Comparison of ENCODE assay signal across 12 cellular contexts in genomic region chr6:168157272-168158007, GRCh38.
DNase-seq lines count a peak whose midpoint lies in the region; ATAC-seq, FAIRE-seq and TF ChIP-seq lines count a peak whose summit lies in the region.
"Had no signal": no experiment of that assay in that cellular context is flagged by ENCODE, and none has a peak within 500 bp of the region (broad histone marks: within the 10 kb centered on the region; RNA-seq: fewer than 3 reads in every experiment).

No MANE protein-coding gene starts in this region.

- no peak overlapping the region for H3K9ac ChIP-seq in endothelial cell of umbilical vein (replicated peaks; ENCODE audit: extremely low read depth, insufficient read depth, low read length)
- H3K9ac ChIP-seq: KMS-11 had no signal

- H3K9me3 ChIP-seq in endothelial cell of umbilical vein (replicated peaks; ENCODE audit: control insufficient read depth, insufficient read depth, low read length), result no peaks in the 10 kb centered on the region

- no peaks in the 10 kb centered on the region for H3K4me1 ChIP-seq in endothelial cell of umbilical vein (ENCODE audit: control insufficient read depth, extremely low read depth, insufficient read depth, low read length)

- no peaks in the 10 kb centered on the region for H3K36me3 ChIP-seq in endothelial cell of umbilical vein (ENCODE audit: control insufficient read depth in 2 of 2, extremely low read depth in 1 of 2, insufficient read depth in 2 of 2, low read length in 2 of 2)

- no peak for ATAC-seq in GM21447 (IDR thresholded peaks at IDR 0.05; ENCODE audit: unreplicated experiment)
- ATAC-seq: T-cell had no signal

- no TSS peak for BruUV-seq in endothelial cell of umbilical vein (replicated peaks; lab: Mats Ljungman, UMichigan)

- no peaks in the 10 kb centered on the region for H4K20me1 ChIP-seq in endothelial cell of umbilical vein (replicated peaks; ENCODE audit: control insufficient read depth, extremely low read depth, insufficient read depth, low read length)

- no peak for FAIRE-seq in endothelial cell of umbilical vein (lab: Jason Lieb, UNC)

- in situ Hi-C loops in Caki2 (cut with HindIII; ENCODE audit: low pct_unique_long_range_greater_than_20kb, low sequenced_read_pairs), result no loop called here

- H3K27ac ChIP-seq in endothelial cell of umbilical vein (ENCODE audit: insufficient read depth, low read depth, low read length), result no peak overlapping the region
- H3K27ac ChIP-seq: KMS-11 had no signal

- POLR2A ChIA-PET in endothelial cell of umbilical vein (lab: Charles Lee), result no interaction called here

- H3K79me2 ChIP-seq in endothelial cell of umbilical vein (ENCODE audit: control insufficient read depth, insufficient read depth, low read length), result no peaks in the 10 kb centered on the region

- peak; percentile 72 for DNase-seq in Caki2 (ENCODE audit: low read depth)
- DNase-seq in LHCN-M2 (ENCODE audit: low read depth), result peak; percentile 6
- DNase-seq in endothelial cell of umbilical vein (ENCODE audit: low read depth, low spot score), result no peak
- peak; percentile 76 for DNase-seq in non-pigmented ciliary epithelial cell (ENCODE audit: low read depth)
- no peak for DNase-seq in globus pallidus (ENCODE audit: low spot score)
- DNase-seq in SHP77 treated with DMSO at 0.1 percent for 48 hours (lab: John Stamatoyannopoulos, UW), result no peak
- DNase-seq in SKM-1 (lab: John Stamatoyannopoulos, UW; ENCODE audit: unreplicated experiment), result no peak
- DNase-seq: activated naive CD8-positive, alpha-beta T cell treated with anti-CD3 and anti-CD28 coated beads, Interleukin-2, amount 10 ng/mL, durations not matched to agents 7 days and 5 days; stimulated activated CD4-positive, alpha-beta T cell treated with anti-CD3 and anti-CD28 coated beads, Interleukin-2, amount 100 ng/mL, for 24 hours; T-cell had no signal

- no peak overlapping the region for H2AFZ ChIP-seq in endothelial cell of umbilical vein (ENCODE audit: low read depth, low read length)

- no peak for TF ChIP-seq CTCF in endothelial cell of umbilical vein (IDR thresholded peaks at IDR 0.05; ENCODE audit: extremely low read depth in 1 of 2, insufficient read depth in 1 of 2, low read depth in 1 of 2, low read length in 2 of 2)

- no peak overlapping the region for H3K4me3 ChIP-seq in endothelial cell of umbilical vein (replicated peaks in 1 of 3; ENCODE audit: insufficient read depth in 1 of 3, low read depth in 1 of 3, low read length in 3 of 3)

- no peaks in the 10 kb centered on the region for H3K9me1 ChIP-seq in endothelial cell of umbilical vein (replicated peaks; ENCODE audit: control insufficient read depth, extremely low read depth, insufficient read depth, low read length)

- no peak overlapping the region for H3K4me2 ChIP-seq in endothelial cell of umbilical vein (ENCODE audit: insufficient read depth, low read length)
- H3K4me2 ChIP-seq: KMS-11 had no signal

- TF ChIP-seq POLR2A in endothelial cell of umbilical vein (IDR thresholded peaks at IDR 0.05; ENCODE audit: low read depth, low read length), result no peak

- CTCF ChIA-PET in endothelial cell of umbilical vein (lab: Charles Lee), result no interaction called here

- no peaks in the 10 kb centered on the region for H3K27me3 ChIP-seq in endothelial cell of umbilical vein (ENCODE audit: control insufficient read depth in 2 of 2, insufficient read depth in 2 of 2, low read length in 2 of 2)

- intact Hi-C loops in endothelial cell of umbilical vein (cut with micrococcal nuclease), result no loop called here

- dilution Hi-C loops in endothelial cell of umbilical vein (cut with MboI; ENCODE audit: extremely low pct_ligation_motif_present, low sequenced_read_pairs), result no loop called here

TF ChIP-seq in endothelial cell of umbilical vein, 7 proteins besides CTCF, POLR2A, EP300 and RAD21:
- TF ChIP-seq MYC (IDR thresholded peaks at IDR 0.05; ENCODE audit: low read depth, low read length), result no peak
- TF ChIP-seq GATA2 (IDR thresholded peaks at IDR 0.05; ENCODE audit: insufficient read depth, insufficient read length, low read depth, low read length), result peak; percentile 57

Comparison
In these comparisons a context has a peak if more than half of its experiments do, and no peak if none do; other contexts are left out.
1. DNase-seq: peak in Caki2 (single experiment), LHCN-M2 (single experiment) and non-pigmented ciliary epithelial cell (single experiment); none in endothelial cell of umbilical vein (single experiment), globus pallidus (single experiment), SHP77 treated with DMSO at 0.1 percent for 48 hours (single experiment) and SKM-1 (single experiment).